Comparison of ENCODE assay signal across 8 cellular contexts in genomic region chr7:44574286-44574872, GRCh38. TPM values are rescaled to one million over a fixed set of nuclear protein-coding genes. Genes with fewer than 3 reads are reported as not detected.
DNase-seq lines count a peak whose midpoint lies in the region; ATAC-seq, FAIRE-seq and TF ChIP-seq lines count a peak whose summit lies in the region.

No MANE protein-coding gene starts in this region.

- H3K4me2 ChIP-seq in K562 (ENCODE audit: insufficient read depth, low read length), result peak overlapping the region; percentile 97

- H3K36me3 ChIP-seq in K562 (ENCODE audit: control insufficient read depth, insufficient read depth, low read length) (peaks cover 69% of the 10 kb centered on the region), mesodermal cell (ENCODE audit: control insufficient read depth, insufficient read depth, low read length) (peaks cover 66% of the 10 kb centered on the region)

- peaks cover 18 to 19% of the 10 kb centered on the region in 2 experiments; a peak in 4 of 5 replicates for H3K4me1 ChIP-seq in K562 (replicated peaks in 1 of 2; ENCODE audit: control insufficient read depth in 2 of 2, insufficient read depth in 2 of 2, low read length in 2 of 2)
- peaks cover 4% of the 10 kb centered on the region for H3K4me1 ChIP-seq in mesodermal cell (ENCODE audit: control insufficient read depth, insufficient read depth, low read length, poor library complexity, severe bottlenecking)

- no peak for FAIRE-seq in K562 (lab: Jason Lieb, UNC)

- H3K9ac ChIP-seq in K562 (ENCODE audit: insufficient read depth in 1 of 2, low read depth in 2 of 2, low read length in 2 of 2), result peak overlapping the region; percentile 97 to 98

- peak; percentile 30 for ATAC-seq in HG02981 (IDR thresholded peaks at IDR 0.05; ENCODE audit: unreplicated experiment)
- ATAC-seq in K562, result peak; percentile 13
- ATAC-seq in activated CD4-positive, CD25-positive, alpha-beta regulatory T cell treated with anti-CD3 and anti-CD28 coated beads, Interleukin-2, amount 50 U/mL, for 24 hours, result no peak

- no peak for TF ChIP-seq POLR2A in K562 (conservative IDR thresholded peaks at IDR 0.05)

- TSS peak; percentile 78 for BruUV-seq in K562 (replicated peaks; lab: Mats Ljungman, UMichigan)

- H3K4me3 ChIP-seq in AG09309 (ENCODE audit: control insufficient read depth, low read depth, low read length) (peak overlapping the region; percentile 88), K562 (peak overlapping the region; percentile 75), mesodermal cell (ENCODE audit: extremely low read depth, insufficient read depth, low read length, poor library complexity, severe bottlenecking) (peak overlapping the region; percentile 66)

- H4K20me1 ChIP-seq in K562 (replicated peaks; ENCODE audit: control insufficient read depth, insufficient read depth, low read length), result no peaks in the 10 kb centered on the region; the same call in 1 of the 2 replicates

- peaks cover 59% of the 10 kb centered on the region for H3K79me2 ChIP-seq in K562 (ENCODE audit: control insufficient read depth, insufficient read depth, low read length)

- in situ Hi-C loops in K562 (cut with MboI), result no loop called here

- H3K9me3 ChIP-seq in K562 (replicated peaks; ENCODE audit: control insufficient read depth, insufficient read depth, low read depth, low read length) (no peaks in the 10 kb centered on the region), mesodermal cell (ENCODE audit: control insufficient read depth, low read length) (no peaks in the 10 kb centered on the region)

- peak overlapping the region; percentile 85 for H3K27ac ChIP-seq in K562 (ENCODE audit: extremely low read depth, low read depth, low read length)
- H3K27ac ChIP-seq in mesodermal cell (ENCODE audit: low read depth, low read length, severe bottlenecking), result peak overlapping the region; percentile 69

- TF ChIP-seq CTCF in AG09309 (IDR thresholded peaks at IDR 0.05; ENCODE audit: control insufficient read depth, insufficient read depth, low read depth, low read length, missing control alignments), result no peak
- no peak for TF ChIP-seq CTCF in K562 (IDR thresholded peaks at IDR 0.05 in 2 of 3, conservative IDR thresholded peaks at IDR 0.05 in 1 of 3; ENCODE audit: insufficient read depth in 2 of 3, low read depth in 1 of 3, low read length in 3 of 3)

- POLR2A ChIA-PET in K562 (lab: Yijun Ruan, JAX), result interaction anchor here (0.6 to 4.3 kb wide), 17 partner anchors 8 to 512 kb away, joined by 3 to 38 read pairs (median 3); partner anchors contain the start of genes H2AZ2, OGDH, PURB and TMED4

- whole genome bisulfite sequencing in K562 (ENCODE audit: insufficient coverage, low coverage, missing lambda C conversion rate), result 8% methylated on average over 15 of the region's 18 CpGs
- 4 to 29% methylated on average over 5 to 6 of the region's 18 CpGs for WGBS in mesodermal cell (ENCODE audit: insufficient coverage in 2 of 2), 2 experiments

- H3K9me1 ChIP-seq in K562 (ENCODE audit: control insufficient read depth, insufficient read depth, low read length), result no peaks in the 10 kb centered on the region

- intact Hi-C loops in K562 (cut with micrococcal nuclease), result no loop called here

- no peak for TF ChIP-seq EP300 in K562 (IDR thresholded peaks at IDR 0.05; ENCODE audit: low read length)

- peak overlapping the region; percentile 93 for H2AFZ ChIP-seq in K562 (ENCODE audit: low read depth, low read length)

- H3K27me3 ChIP-seq in K562 (ENCODE audit: control insufficient read depth in 2 of 2, insufficient read depth in 2 of 2, low read length in 2 of 2), result no peaks in the 10 kb centered on the region

- no peak for TF ChIP-seq RAD21 in K562 (CRISPR knock-in tag; conservative IDR thresholded peaks at IDR 0.05 in 1 of 2, IDR thresholded peaks at IDR 0.05 in 1 of 2)

- DNase-seq in AG09309 (ENCODE audit: low read depth), result no peak
- peak in 2 of 4 experiments; percentile 6 to 38 for DNase-seq in K562 (ENCODE audit: extremely low read depth in 1 of 4, low spot score in 3 of 4)
- DNase-seq in A172 (ENCODE audit: low spot score), result no peak
- DNase-seq in SKM-1 (lab: John Stamatoyannopoulos, UW; ENCODE audit: unreplicated experiment), result no peak
- DNase-seq in AG08395 (ENCODE audit: low spot score), result no peak

- CTCF ChIA-PET in K562 (lab: Yijun Ruan, JAX; ENCODE audit: low intra/inter-chr PET ratio), result interaction anchor here (0.7 kb wide), 1 partner anchor 562 kb away, joined by 4 read pairs; no protein-coding TSS in a partner anchor

RNA-seq across cellular contexts. Expression of gene DDX56, which starts 0.7 kb away (rescaled TPM):
- 104 and 320 TPM in 2 replicates for total RNA-seq in K562 (2011; cell fraction: chromatin; rRNA removed; ENCODE audit: low replicate concordance)
- total RNA-seq in K562 (2011; cell fraction: nucleolus; rRNA removed), result 229 and 246 TPM in 2 replicates
- 121 and 141 TPM in 2 replicates for total RNA-seq in K562 (2011; cell fraction: nucleoplasm; rRNA removed)
- total RNA-seq in K562 (2014; rRNA removed), result 102 and 133 TPM in 2 replicates
- total RNA-seq in K562 (2014; rRNA removed; fragmentation: Illumina TruSeq; extraction: Trizol), result 91.2 and 103 TPM in 2 replicates
- 89.1 and 90.8 TPM in 2 replicates for total RNA-seq in K562 (2015; rRNA removed; fragmentation: Illumina TruSeq; extraction: Trizol)
- 145 and 155 TPM in 2 replicates for total RNA-seq in K562 (2021)
- 110 and 120 TPM in 2 replicates for polyA plus RNA-seq in K562 (2011; rRNA removed)
- polyA plus RNA-seq in K562 (2011; cell fraction: cytosol; rRNA removed), result 100 and 136 TPM in 2 replicates
- polyA plus RNA-seq in K562 (2011; cell fraction: nucleus; rRNA removed), result 265 and 309 TPM in 2 replicates
- polyA plus RNA-seq in K562 (2012), result 122 and 135 TPM in 2 replicates
- polyA plus RNA-seq in K562 (2014; fragmentation: Illumina TruSeq; extraction: Trizol), result 114 and 133 TPM in 2 replicates
- polyA plus RNA-seq in K562 (2014; fragmentation: Nextera tagmentation; extraction: Ambion mirVana), result 10 to 100 TPM; 33.0 to 45.2 TPM
- 96.7 and 109 TPM in 2 replicates for polyA plus RNA-seq in K562 (2014; rRNA removed)
- 74.9 and 101 TPM in 2 replicates for polyA minus RNA-seq in K562 (2011; rRNA and poly(A)+ RNA removed)
- 38.9 and 72.1 TPM in 2 replicates for polyA minus RNA-seq in K562 (2011; cell fraction: cytosol; rRNA and poly(A)+ RNA removed)
- 84.7 and 97.7 TPM in 2 replicates for polyA minus RNA-seq in K562 (2011; cell fraction: nucleus; rRNA and poly(A)+ RNA removed)
- polyA plus RNA-seq in mesodermal cell (2013, experiment 1 of 2), result 52.2 TPM
- 49.1 TPM for polyA plus RNA-seq in mesodermal cell (2013, experiment 2 of 2)
- 174 and 175 TPM in 2 replicates for total RNA-seq in A172 (2014; rRNA removed; shearing (Covaris generic))

RNA-seq across cellular contexts. Expression of gene TMED4, which starts 7.7 kb away (rescaled TPM):
- total RNA-seq in K562 (2011; cell fraction: chromatin; rRNA removed; ENCODE audit: low replicate concordance), result 87.6 and 130 TPM in 2 replicates
- total RNA-seq in K562 (2011; cell fraction: nucleolus; rRNA removed), result 122 and 140 TPM in 2 replicates
- 150 and 206 TPM in 2 replicates for total RNA-seq in K562 (2011; cell fraction: nucleoplasm; rRNA removed)
- total RNA-seq in K562 (2014; rRNA removed), result 40.0 and 53.8 TPM in 2 replicates
- total RNA-seq in K562 (2014; rRNA removed; fragmentation: Illumina TruSeq; extraction: Trizol), result 40.6 and 42.1 TPM in 2 replicates
- total RNA-seq in K562 (2015; rRNA removed; fragmentation: Illumina TruSeq; extraction: Trizol), result 43.8 and 44.3 TPM in 2 replicates
- 44.5 and 44.6 TPM in 2 replicates for total RNA-seq in K562 (2021)
- 64.0 and 75.5 TPM in 2 replicates for polyA plus RNA-seq in K562 (2011; rRNA removed)
- 83.9 and 104 TPM in 2 replicates for polyA plus RNA-seq in K562 (2011; cell fraction: cytosol; rRNA removed)
- 84.1 and 90.2 TPM in 2 replicates for polyA plus RNA-seq in K562 (2011; cell fraction: nucleus; rRNA removed)
- polyA plus RNA-seq in K562 (2012), result 39.4 and 67.4 TPM in 2 replicates
- polyA plus RNA-seq in K562 (2014; fragmentation: Illumina TruSeq; extraction: Trizol), result 40.5 and 44.2 TPM in 2 replicates
- 10 to 100 TPM; 20.3 to 23.1 TPM for polyA plus RNA-seq in K562 (2014; fragmentation: Nextera tagmentation; extraction: Ambion mirVana)
- polyA plus RNA-seq in K562 (2014; rRNA removed), result 55.3 and 56.4 TPM in 2 replicates
- 49.9 and 50.1 TPM in 2 replicates for polyA minus RNA-seq in K562 (2011; rRNA and poly(A)+ RNA removed)
- 32.8 and 44.1 TPM in 2 replicates for polyA minus RNA-seq in K562 (2011; cell fraction: cytosol; rRNA and poly(A)+ RNA removed)
- polyA minus RNA-seq in K562 (2011; cell fraction: nucleus; rRNA and poly(A)+ RNA removed), result 32.0 and 44.2 TPM in 2 replicates
- polyA plus RNA-seq in mesodermal cell (2013, experiment 1 of 2), result 97.2 TPM
- polyA plus RNA-seq in mesodermal cell (2013, experiment 2 of 2), result 81.6 TPM
- total RNA-seq in A172 (2014; rRNA removed; shearing (Covaris generic)), result 141 and 265 TPM in 2 replicates

RNA-seq across cellular contexts. Expression of gene OGDH, which starts 32.0 kb away (rescaled TPM):
- total RNA-seq in K562 (2011; cell fraction: chromatin; rRNA removed; ENCODE audit: low replicate concordance), result 67.1 and 99.5 TPM in 2 replicates
- total RNA-seq in K562 (2011; cell fraction: nucleolus; rRNA removed), result 61.5 and 70.1 TPM in 2 replicates
- total RNA-seq in K562 (2011; cell fraction: nucleoplasm; rRNA removed), result 49.3 and 64.3 TPM in 2 replicates
- total RNA-seq in K562 (2014; rRNA removed) (38.6 and 50.0 TPM in 2 replicates), K562 (2014; rRNA removed; fragmentation: Illumina TruSeq; extraction: Trizol) (20.5 and 21.8 TPM in 2 replicates), K562 (2015; rRNA removed; fragmentation: Illumina TruSeq; extraction: Trizol) (19.4 and 20.2 TPM in 2 replicates), K562 (2021) (80.3 and 86.6 TPM in 2 replicates)
- polyA plus RNA-seq in K562 (2011; rRNA removed) (23.5 and 44.6 TPM in 2 replicates), K562 (2014; fragmentation: Illumina TruSeq; extraction: Trizol) (58.8 and 59.1 TPM in 2 replicates), K562 (2014; fragmentation: Nextera tagmentation; extraction: Ambion mirVana) (1 to 10 TPM; 3.1 to 6.3 TPM), K562 (2014; rRNA removed) (31.4 and 31.6 TPM in 2 replicates)
- polyA plus RNA-seq in K562 (2011; cell fraction: cytosol; rRNA removed), result 44.3 and 54.2 TPM in 2 replicates
- polyA plus RNA-seq in K562 (2011; cell fraction: nucleus; rRNA removed), result 59.0 and 70.4 TPM in 2 replicates
- polyA plus RNA-seq in K562 (2012), result 55.7 and 67.9 TPM in 2 replicates
- polyA minus RNA-seq in K562 (2011; rRNA and poly(A)+ RNA removed), result 66.0 and 68.6 TPM in 2 replicates
- 52.4 and 53.8 TPM in 2 replicates for polyA minus RNA-seq in K562 (2011; cell fraction: cytosol; rRNA and poly(A)+ RNA removed)
- polyA minus RNA-seq in K562 (2011; cell fraction: nucleus; rRNA and poly(A)+ RNA removed), result 25.8 and 36.1 TPM in 2 replicates
- 39.8 TPM for polyA plus RNA-seq in mesodermal cell (2013, experiment 1 of 2)
- polyA plus RNA-seq in mesodermal cell (2013, experiment 2 of 2), result 36.7 TPM
- total RNA-seq in A172 (2014; rRNA removed; shearing (Covaris generic)), result 84.1 and 84.9 TPM in 2 replicates

RNA-seq across cellular contexts. Expression of gene NPC1L1, which starts 33.2 kb away (rescaled TPM):
- total RNA-seq in K562 (2011; cell fraction: chromatin; rRNA removed; ENCODE audit: low replicate concordance), result 0.26 and 0.81 TPM in 2 replicates
- total RNA-seq in K562 (2011; cell fraction: nucleolus; rRNA removed), result 0.33 and 0.39 TPM in 2 replicates
- 0.15 and 0.37 TPM in 2 replicates for total RNA-seq in K562 (2011; cell fraction: nucleoplasm; rRNA removed)
- total RNA-seq in K562 (2014; rRNA removed), result 0.18 TPM in 1 of 2 replicates, not detected in the other
- total RNA-seq in K562 (2014; rRNA removed; fragmentation: Illumina TruSeq; extraction: Trizol), result not detected in 2 replicates
- not detected in 2 replicates for total RNA-seq in K562 (2015; rRNA removed; fragmentation: Illumina TruSeq; extraction: Trizol)
- total RNA-seq in K562 (2021), result 0.02 and 0.07 TPM in 2 replicates
- polyA plus RNA-seq in K562 (2011; rRNA removed), result 0.08 and 0.14 TPM in 2 replicates
- polyA plus RNA-seq in K562 (2011; cell fraction: cytosol; rRNA removed), result 0.10 and 0.18 TPM in 2 replicates
- polyA plus RNA-seq in K562 (2011; cell fraction: nucleus; rRNA removed), result 0.74 and 1.1 TPM in 2 replicates
- 0.08 and 0.11 TPM in 2 replicates for polyA plus RNA-seq in K562 (2012)
- 0.01 and 0.06 TPM in 2 replicates for polyA plus RNA-seq in K562 (2014; fragmentation: Illumina TruSeq; extraction: Trizol)
- polyA plus RNA-seq in K562 (2014; fragmentation: Nextera tagmentation; extraction: Ambion mirVana), result not detected
- 0.07 TPM in 1 of 2 replicates, not detected in the other for polyA plus RNA-seq in K562 (2014; rRNA removed)
- polyA minus RNA-seq in K562 (2011; rRNA and poly(A)+ RNA removed), result 0.06 and 0.11 TPM in 2 replicates
- not detected in 2 replicates for polyA minus RNA-seq in K562 (2011; cell fraction: cytosol; rRNA and poly(A)+ RNA removed)
- polyA minus RNA-seq in K562 (2011; cell fraction: nucleus; rRNA and poly(A)+ RNA removed), result 0.13 and 0.44 TPM in 2 replicates
- 0.18 TPM for polyA plus RNA-seq in mesodermal cell (2013, experiment 1 of 2)
- polyA plus RNA-seq in mesodermal cell (2013, experiment 2 of 2), result not detected
- not detected in 2 replicates for total RNA-seq in A172 (2014; rRNA removed; shearing (Covaris generic))

Comparison
In these comparisons a context has a peak if more than half of its experiments do, and no peak if none do; other contexts are left out.
1. ATAC-seq: peak in HG02981 (single experiment) and K562 (single experiment); none in activated CD4-positive, CD25-positive, alpha-beta regulatory T cell treated with anti-CD3 and anti-CD28 coated beads, Interleukin-2, amount 50 U/mL, for 24 hours (0 of 2).
2. Peak in every context shown above with its lines, with median percentiles within 50 percentile points of each other: H3K4me3 ChIP-seq.